In the genomic region with DNA sequence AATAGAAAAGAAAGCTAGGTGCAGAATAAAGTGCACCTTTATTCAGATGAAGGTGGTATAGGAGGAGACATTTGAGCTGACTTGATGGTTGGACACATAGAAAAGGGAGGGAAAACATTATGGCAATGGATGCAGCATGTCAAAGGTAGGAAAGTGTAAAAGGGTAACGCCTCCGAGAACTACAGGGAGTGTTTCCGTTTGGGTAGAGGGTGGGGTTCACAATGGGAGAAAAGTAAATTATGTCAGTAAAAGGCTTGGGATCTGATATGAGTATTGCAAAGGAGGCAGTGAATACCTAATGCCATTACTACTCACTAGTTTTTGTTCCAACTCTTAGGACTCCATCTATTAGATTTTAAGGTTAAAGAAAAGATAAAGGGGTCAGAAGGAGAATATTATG, we compare ENCODE assay signal across 18 cellular contexts. TPM values are rescaled to one million over a fixed set of nuclear protein-coding genes. Genes with fewer than 3 reads are reported as not detected.
A peak's percentile ranks its signal among the peaks of the same experiment; 100 is the strongest.
DNase-seq lines count a peak whose midpoint lies in the region; ATAC-seq and TF ChIP-seq lines count a peak whose summit lies in the region.
"Had no signal": no experiment of that assay in that cellular context is flagged by ENCODE, and none has a peak within 500 bp of the region (broad histone marks: within the 10 kb centered on the region; RNA-seq: fewer than 3 reads in every experiment).

No MANE protein-coding gene starts in this region.

- DNase-seq in left colon (no peak), NCI-H187 treated with DMSO at 0.1 percent for 48 hours (lab: John Stamatoyannopoulos, UW) (no peak), uterus (no peak)
- DNase-seq in activated naive CD8-positive, alpha-beta T cell treated with anti-CD3 and anti-CD28 coated beads, Interleukin-2, amount 50 U/mL, for 24 hours: no peak
- DNase-seq: 8988T; ACHN; BE2C; C1 segment of cervical spinal cord; Calu3; CD4-positive, alpha-beta memory T cell; CD4-positive, CD25-positive, alpha-beta regulatory T cell; CD8-positive, alpha-beta memory T cell; COR-L47; DMS79 treated with DMSO at 0.1 percent for 48 hours; GF-D8 had no signal

- H3K4me3 ChIP-seq in HEK293 (ENCODE audit: low read depth, low read length) (no peak overlapping the region), uterus (no peak overlapping the region)
- H3K4me3 ChIP-seq: BLaER1 had no signal

- intact Hi-C loops in left colon (cut with DNase I, micrococcal nuclease): no loop called here
- intact Hi-C loops in uterus (cut with DNase I; ENCODE audit: low total_unique reads): no loop called here

- H3K27me3 Mint-ChIP-seq in activated naive CD8-positive, alpha-beta T cell treated with anti-CD3 and anti-CD28 coated beads, Interleukin-2, amount 50 U/mL, for 24 hours: no peaks in the 10 kb centered on the region
- H3K27me3 Mint-ChIP-seq: CD4-positive, alpha-beta memory T cell; CD4-positive, CD25-positive, alpha-beta regulatory T cell; CD8-positive, alpha-beta memory T cell had no signal

- H3K9me3 ChIP-seq in HEK293 (ENCODE audit: control insufficient read depth, insufficient read depth, low read depth, low read length): no peaks in the 10 kb centered on the region
- no peaks in the 10 kb centered on the region for H3K9me3 ChIP-seq in uterus
- H3K9me3 ChIP-seq: BE2C, BLaER1 had no signal

- no peak overlapping the region for H3K27ac ChIP-seq in HEK293 (ENCODE audit: extremely low read depth, low read depth, low read length)
- H3K27ac ChIP-seq in uterus: no peak overlapping the region
- H3K27ac ChIP-seq: BLaER1 had no signal

- H3K36me3 ChIP-seq in HEK293 (ENCODE audit: control insufficient read depth in 2 of 2, insufficient read depth in 1 of 2, low read length in 2 of 2) (no peaks in the 10 kb centered on the region), uterus (no peaks in the 10 kb centered on the region)
- H3K36me3 ChIP-seq: BE2C, BLaER1 had no signal

- no peaks in the 10 kb centered on the region for H3K4me1 ChIP-seq in HEK293 (ENCODE audit: control insufficient read depth, insufficient read depth, low read length)
- no peaks in the 10 kb centered on the region for H3K4me1 ChIP-seq in uterus
- H3K4me1 ChIP-seq: BE2C had no signal

- no peak for TF ChIP-seq CTCF in HEK293 (tag by site-specific recombination; IDR thresholded peaks at IDR 0.05)
- no peak for TF ChIP-seq CTCF in uterus (IDR thresholded peaks at IDR 0.05)

- no peaks in the 10 kb centered on the region for H3K36me3 Mint-ChIP-seq in activated naive CD8-positive, alpha-beta T cell treated with anti-CD3 and anti-CD28 coated beads, Interleukin-2, amount 50 U/mL, for 24 hours (ENCODE audit: low read depth)
- H3K36me3 Mint-ChIP-seq: CD14-positive monocyte; CD4-positive, alpha-beta memory T cell; CD4-positive, CD25-positive, alpha-beta regulatory T cell; CD8-positive, alpha-beta memory T cell had no signal

- CTCF ChIA-PET in HEK293 (lab: Yijun Ruan, JAX): no interaction called here

- TF ChIP-seq POLR2A in uterus (IDR thresholded peaks at IDR 0.05): no peak

- H3K4me3 Mint-ChIP-seq in activated naive CD8-positive, alpha-beta T cell treated with anti-CD3 and anti-CD28 coated beads, Interleukin-2, amount 50 U/mL, for 24 hours: no peak overlapping the region
- H3K4me3 Mint-ChIP-seq: CD14-positive monocyte; CD4-positive, alpha-beta memory T cell; CD4-positive, CD25-positive, alpha-beta regulatory T cell; CD8-positive, alpha-beta memory T cell had no signal

- ATAC-seq in left colon: peak; percentile 88
- no peak for ATAC-seq in activated naive CD8-positive, alpha-beta T cell treated with anti-CD3 and anti-CD28 coated beads, Interleukin-2, amount 50 U/mL, for 24 hours

- POLR2A ChIA-PET in HEK293 (lab: Yijun Ruan, JAX): no interaction called here

- no peaks in the 10 kb centered on the region for H3K27me3 ChIP-seq in uterus
- H3K27me3 ChIP-seq: BE2C, BLaER1 had no signal

- no peaks in the 10 kb centered on the region for H3K9me3 Mint-ChIP-seq in activated naive CD8-positive, alpha-beta T cell treated with anti-CD3 and anti-CD28 coated beads, Interleukin-2, amount 50 U/mL, for 24 hours

- no peak overlapping the region for H3K27ac Mint-ChIP-seq in activated naive CD8-positive, alpha-beta T cell treated with anti-CD3 and anti-CD28 coated beads, Interleukin-2, amount 50 U/mL, for 24 hours
- H3K27ac Mint-ChIP-seq: CD14-positive monocyte; CD4-positive, alpha-beta memory T cell; CD4-positive, CD25-positive, alpha-beta regulatory T cell had no signal

- no peaks in the 10 kb centered on the region for H3K4me1 Mint-ChIP-seq in activated naive CD8-positive, alpha-beta T cell treated with anti-CD3 and anti-CD28 coated beads, Interleukin-2, amount 50 U/mL, for 24 hours
- H3K4me1 Mint-ChIP-seq: CD14-positive monocyte; CD4-positive, alpha-beta memory T cell; CD4-positive, CD25-positive, alpha-beta regulatory T cell; CD8-positive, alpha-beta memory T cell had no signal

TF ChIP-seq in HEK293, 187 proteins besides CTCF, POLR2A, EP300 and RAD21:
- TF ChIP-seq ZNF335 (tag by site-specific recombination; conservative IDR thresholded peaks at IDR 0.05) (no peak), KLF1 (tag by site-specific recombination; IDR thresholded peaks at IDR 0.05) (peak; percentile 53; the same call in 1 of the 2 replicates), ZNF155 (tag by site-specific recombination; IDR thresholded peaks at IDR 0.05) (no peak), ZNF175 (tag by site-specific recombination; IDR thresholded peaks at IDR 0.05) (no peak), ZNF223 (tag by site-specific recombination; IDR thresholded peaks at IDR 0.05) (no peak), ZNF121 (tag by site-specific recombination; IDR thresholded peaks at IDR 0.05) (no peak), ZNF670 (tag by site-specific recombination; IDR thresholded peaks at IDR 0.05; ENCODE audit: low read depth) (no peak)

RNA-seq across cellular contexts. Expression of a gene that starts 59.5 kb away (rescaled TPM):
- total RNA-seq in left colon: under 1 TPM; 0.06 to 0.73 TPM
- total RNA-seq in uterus: 10 to 100 TPM in 1 of 4 donors, 1 to 10 TPM in 3; 1.3 to 44.5 (median 6.0) TPM
- total RNA-seq: CD4-positive, alpha-beta memory T cell; CD4-positive, CD25-positive, alpha-beta regulatory T cell; CD8-positive, alpha-beta memory T cell had no signal
